Comparison of ENCODE assay signal across 25 cellular contexts in genomic region chr1:243558556-243558955, GRCh38.
DNase-seq lines count a peak whose midpoint lies in the region; ATAC-seq and TF ChIP-seq lines count a peak whose summit lies in the region.
"Had no signal": no experiment of that assay in that cellular context is flagged by ENCODE, and none has a peak within 500 bp of the region (broad histone marks: within the 10 kb centered on the region; RNA-seq: fewer than 3 reads in every experiment).

No MANE protein-coding gene starts in this region.

- TF ChIP-seq CTCF in glutamatergic neuron (IDR thresholded peaks at IDR 0.05; ENCODE audit: partially characterized antibody, unreplicated experiment) = no peak

- peaks cover 10% of the 10 kb centered on the region for H3K9me3 Mint-ChIP-seq in glutamatergic neuron (ENCODE audit: unreplicated experiment)
- H3K9me3 Mint-ChIP-seq: CD4-positive, alpha-beta T cell had no signal

- H3K27ac Mint-ChIP-seq in glutamatergic neuron (ENCODE audit: unreplicated experiment) = peak overlapping the region; percentile 90
- H3K27ac Mint-ChIP-seq: CD4-positive, alpha-beta T cell; T-helper 1 cell treated with Interleukin-12 subunit alpha and Interleukin-12 subunit beta and Interleukin-4 antibody, amounts not matched to agents 30 μg/mL and 1 μg/mL, for 36 hours had no signal

- H3K36me3 Mint-ChIP-seq in glutamatergic neuron (ENCODE audit: unreplicated experiment) = peaks cover 10% of the 10 kb centered on the region

- peaks cover 40% of the 10 kb centered on the region for H3K4me1 Mint-ChIP-seq in glutamatergic neuron (ENCODE audit: low read depth, unreplicated experiment)

- no peaks in the 10 kb centered on the region for H3K27me3 Mint-ChIP-seq in glutamatergic neuron (ENCODE audit: unreplicated experiment)
- H3K27me3 Mint-ChIP-seq: CD4-positive, alpha-beta T cell had no signal

- peak; percentile 3 for DNase-seq in NCI-H748 (lab: John Stamatoyannopoulos, UW; ENCODE audit: unreplicated experiment)
- DNase-seq in NCI-H748 treated with DMSO at 0.1 percent for 48 hours (lab: John Stamatoyannopoulos, UW) = no peak
- DNase-seq in NCI-H1694 (lab: John Stamatoyannopoulos, UW) = peak; percentile 100
- peak; percentile 34 for DNase-seq in NCI-H460 (ENCODE audit: extremely low read depth, low read depth)
- no peak for DNase-seq in glutamatergic neuron
- no peak for DNase-seq in NCI-H1436 treated with DMSO at 0.1 percent for 48 hours (lab: John Stamatoyannopoulos, UW)
- no peak for DNase-seq in RPMI8226
- DNase-seq: 8988T; CD4-positive, alpha-beta T cell; DMS79; EL; GF-D8; Kasumi-1; NCI-H1105; NCI-H2081; NCI-H345; NCI-H774; OCI-M1; SK-N-SH; SW 1271; T-helper 9 cell had no signal

- no peak for ATAC-seq in HG02870 (IDR thresholded peaks at IDR 0.05; ENCODE audit: unreplicated experiment)
- ATAC-seq: HCT116, HepG2 had no signal

- peak overlapping the region; percentile 17 for H3K4me3 Mint-ChIP-seq in glutamatergic neuron (ENCODE audit: unreplicated experiment)
- H3K4me3 Mint-ChIP-seq: CD4-positive, alpha-beta T cell; T-helper 1 cell treated with Interleukin-12 subunit alpha and Interleukin-12 subunit beta and Interleukin-4 antibody, amounts not matched to agents 30 μg/mL and 1 μg/mL, for 36 hours had no signal

Comparison
In these comparisons a context has a peak if more than half of its experiments do, and no peak if none do; other contexts are left out.
1. DNase-seq: peak in NCI-H748 (single experiment), NCI-H1694 (single experiment) and NCI-H460 (single experiment); none in NCI-H748 treated with DMSO at 0.1 percent for 48 hours (single experiment), glutamatergic neuron (single experiment), NCI-H1436 treated with DMSO at 0.1 percent for 48 hours (single experiment) and RPMI8226 (single experiment).